10 cellular contexts compared by ENCODE assay signal in the genomic region with DNA sequence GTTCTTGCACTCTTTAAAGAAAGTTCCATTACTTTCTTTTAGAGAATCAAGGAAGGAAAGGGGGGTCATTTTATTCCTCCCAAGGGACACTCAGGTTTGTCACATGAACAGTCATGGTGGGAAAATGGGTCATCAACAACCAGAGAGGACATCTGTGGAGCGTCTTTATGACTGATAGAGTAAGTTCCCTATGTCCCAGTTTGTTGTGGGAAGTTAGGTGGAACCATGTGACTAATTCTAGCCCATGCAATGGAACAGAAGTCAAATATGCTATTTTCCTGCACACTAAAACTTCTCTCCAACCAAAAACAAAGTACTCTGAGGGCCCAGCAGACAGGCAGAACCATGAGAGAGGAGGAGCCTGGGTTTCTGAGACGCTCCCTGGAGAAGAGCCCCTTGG.
DNase-seq lines count a peak whose midpoint lies in the region; ATAC-seq and TF ChIP-seq lines count a peak whose summit lies in the region.
"Had no signal": no experiment of that assay in that cellular context is flagged by ENCODE, and none has a peak within 500 bp of the region (broad histone marks: within the 10 kb centered on the region; RNA-seq: fewer than 3 reads in every experiment).

No MANE protein-coding gene starts in this region.

- ATAC-seq in GM19025 (IDR thresholded peaks at IDR 0.05; ENCODE audit: low read depth, unreplicated experiment) (peak; percentile 8), HG02840 (IDR thresholded peaks at IDR 0.05; ENCODE audit: low FRiP score, unreplicated experiment) (peak; percentile 9), sciatic nerve (peak; percentile 46), gastroesophageal sphincter (no peak)

- peaks cover 25% of the 10 kb centered on the region for H3K4me1 Mint-ChIP-seq in activated CD4-positive, alpha-beta memory T cell treated with anti-CD3 and anti-CD28 coated beads, Interleukin-2, amount 10 ng/mL, durations not matched to agents 7 days and 5 days
- H3K4me1 Mint-ChIP-seq in glutamatergic neuron (ENCODE audit: low read depth, unreplicated experiment): no peaks in the 10 kb centered on the region

- no peak overlapping the region for H3K4me3 ChIP-seq in gastroesophageal sphincter
- H3K4me3 ChIP-seq: HAP-1 had no signal

- no peak for DNase-seq in activated CD4-positive, alpha-beta memory T cell treated with anti-CD3 and anti-CD28 coated beads, Interleukin-2, amount 10 ng/mL, durations not matched to agents 7 days and 5 days
- no peak for DNase-seq in sciatic nerve (ENCODE audit: low spot score)
- DNase-seq in NCI-H1417 treated with DMSO at 0.1 percent for 48 hours (lab: John Stamatoyannopoulos, UW): no peak
- DNase-seq in UCSD-AML1 (lab: John Stamatoyannopoulos, UW; ENCODE audit: unreplicated experiment): no peak
- DNase-seq in glutamatergic neuron: no peak
- DNase-seq: activated CD4-positive, CD25-positive, alpha-beta regulatory T cell treated with anti-CD3 and anti-CD28 coated beads, Interleukin-2, amount 50 U/mL, for 72 hours had no signal

- no peak overlapping the region for H3K4me3 Mint-ChIP-seq in activated CD4-positive, alpha-beta memory T cell treated with anti-CD3 and anti-CD28 coated beads, Interleukin-2, amount 10 ng/mL, durations not matched to agents 7 days and 5 days
- H3K4me3 Mint-ChIP-seq in glutamatergic neuron (ENCODE audit: unreplicated experiment): no peak overlapping the region

- no peaks in the 10 kb centered on the region for H3K9me3 Mint-ChIP-seq in activated CD4-positive, alpha-beta memory T cell treated with anti-CD3 and anti-CD28 coated beads, Interleukin-2, amount 10 ng/mL, durations not matched to agents 7 days and 5 days
- no peaks in the 10 kb centered on the region for H3K9me3 Mint-ChIP-seq in glutamatergic neuron (ENCODE audit: unreplicated experiment)

- H3K36me3 ChIP-seq in gastroesophageal sphincter: no peaks in the 10 kb centered on the region
- H3K36me3 ChIP-seq: HAP-1 had no signal

- no peaks in the 10 kb centered on the region for H3K4me1 ChIP-seq in gastroesophageal sphincter
- H3K4me1 ChIP-seq: HAP-1 had no signal

- TF ChIP-seq EP300 in gastroesophageal sphincter (IDR thresholded peaks at IDR 0.05): no peak

- no peaks in the 10 kb centered on the region for H3K27me3 Mint-ChIP-seq in activated CD4-positive, alpha-beta memory T cell treated with anti-CD3 and anti-CD28 coated beads, Interleukin-2, amount 10 ng/mL, durations not matched to agents 7 days and 5 days
- H3K27me3 Mint-ChIP-seq in glutamatergic neuron (ENCODE audit: unreplicated experiment): peaks cover 3% of the 10 kb centered on the region

- H3K27ac Mint-ChIP-seq in activated CD4-positive, alpha-beta memory T cell treated with anti-CD3 and anti-CD28 coated beads, Interleukin-2, amount 10 ng/mL, durations not matched to agents 7 days and 5 days: peak overlapping the region; percentile 89
- H3K27ac Mint-ChIP-seq in glutamatergic neuron (ENCODE audit: unreplicated experiment): no peak overlapping the region

- H3K27me3 ChIP-seq in gastroesophageal sphincter: no peaks in the 10 kb centered on the region

- CTCF ChIA-PET in activated CD4-positive, alpha-beta memory T cell treated with anti-CD3 and anti-CD28 coated beads, Interleukin-2, amount 10 ng/mL, durations not matched to agents 7 days and 5 days (lab: Charles Lee): interaction anchor here (2.5 to 4.9 kb wide), 3 partner anchors 13 to 173 kb away, joined by 8 to 29 read pairs (median 18); a partner anchor contains a TSS

- TF ChIP-seq POLR2A in gastroesophageal sphincter (IDR thresholded peaks at IDR 0.05): no peak

- POLR2A ChIA-PET in activated CD4-positive, alpha-beta memory T cell treated with anti-CD3 and anti-CD28 coated beads, Interleukin-2, amount 10 ng/mL, durations not matched to agents 7 days and 5 days (lab: Charles Lee): interaction anchor here (1.0 to 1.6 kb wide), 8 partner anchors 11 to 295 kb away, joined by 3 to 7 read pairs (median 4); a partner anchor contains a TSS

- peaks cover 6% of the 10 kb centered on the region for H3K36me3 Mint-ChIP-seq in activated CD4-positive, alpha-beta memory T cell treated with anti-CD3 and anti-CD28 coated beads, Interleukin-2, amount 10 ng/mL, durations not matched to agents 7 days and 5 days (ENCODE audit: low read depth)
- no peaks in the 10 kb centered on the region for H3K36me3 Mint-ChIP-seq in glutamatergic neuron (ENCODE audit: unreplicated experiment)

- 50 to 80% methylated on average over 2 of the region's 2 CpGs for WGBS in gastroesophageal sphincter (ENCODE audit: low coverage in 1 of 2), 2 donors

- TF ChIP-seq CTCF in gastroesophageal sphincter (IDR thresholded peaks at IDR 0.05): no peak
- no peak for TF ChIP-seq CTCF in glutamatergic neuron (IDR thresholded peaks at IDR 0.05; ENCODE audit: partially characterized antibody, unreplicated experiment)

- H3K9me3 ChIP-seq in gastroesophageal sphincter: no peaks in the 10 kb centered on the region
- H3K9me3 ChIP-seq: HAP-1 had no signal

- no peak overlapping the region for H3K27ac ChIP-seq in gastroesophageal sphincter

- intact Hi-C loops in sciatic nerve (cut with DNase I): no loop called here
